In genomic region chr3:184250167-184250828, GRCh38 we compare ENCODE assay signal across 8 cellular contexts.
DNase-seq lines count a peak whose midpoint lies in the region; ATAC-seq and TF ChIP-seq lines count a peak whose summit lies in the region.

No MANE protein-coding gene starts in this region.

- no peaks in the 10 kb centered on the region for H3K9me3 ChIP-seq in ES-I3 (ENCODE audit: control insufficient read depth, insufficient read depth, low read length)
- H3K9me3 ChIP-seq in HAP-1 = no peaks in the 10 kb centered on the region
- H3K9me3 ChIP-seq in Loucy (ENCODE audit: insufficient read depth, low read depth, low read length) = no peaks in the 10 kb centered on the region
- H3K9me3 ChIP-seq in RWPE2 (ENCODE audit: severe bottlenecking) = no peaks in the 10 kb centered on the region

- H2AFZ ChIP-seq in Loucy (ENCODE audit: low read length) = peak overlapping the region; percentile 90

- in situ Hi-C loops in HAP-1 (cut with MboI; ENCODE audit: low sequenced_read_pairs) = no loop called here

- H3F3A ChIP-seq in Loucy (ENCODE audit: low read depth) = no peaks in the 10 kb centered on the region

- H3K27ac ChIP-seq in RWPE2 (ENCODE audit: poor library complexity, severe bottlenecking) = peak overlapping the region; percentile 85

- no peaks in the 10 kb centered on the region for H3K4me1 ChIP-seq in ES-I3 (ENCODE audit: insufficient read depth, low read length)
- peaks cover 6% of the 10 kb centered on the region for H3K4me1 ChIP-seq in HAP-1
- peaks cover 13% of the 10 kb centered on the region for H3K4me1 ChIP-seq in Loucy (ENCODE audit: insufficient read depth, low read length, poor library complexity, severe bottlenecking)
- no peaks in the 10 kb centered on the region for H3K4me1 ChIP-seq in RWPE2 (ENCODE audit: insufficient read depth, poor library complexity, severe bottlenecking)

- H3K36me3 ChIP-seq in ES-I3 (ENCODE audit: insufficient read depth, low read length) (no peaks in the 10 kb centered on the region), HAP-1 (replicated peaks) (peaks cover 4% of the 10 kb centered on the region), Loucy (ENCODE audit: insufficient read depth, low read length) (peaks cover 1% of the 10 kb centered on the region; the same call in 1 of the 2 replicates), RWPE2 (ENCODE audit: low read depth) (peaks cover 8% of the 10 kb centered on the region)

- peaks cover 19% of the 10 kb centered on the region for H3K79me2 ChIP-seq in Loucy (ENCODE audit: insufficient read depth, low read length)

- DNase-seq in HAP-1 (ENCODE audit: low spot score in 2 of 2) = peak; percentile 89 to 95
- peak; percentile 86 for DNase-seq in RWPE2 (ENCODE audit: low spot score)
- peak; percentile 96 for DNase-seq in activated effector memory CD4-positive, alpha-beta T cell treated with anti-CD3 and anti-CD28 coated beads, Interleukin-2, amount 50 U/mL, for 16 hours
- DNase-seq in germinal center (ENCODE audit: low spot score) = peak; percentile 88
- DNase-seq in nucleus accumbens (lab: John Stamatoyannopoulos, UW) = peak in 50 of 56 donors; percentile 19 to 91 (median 52)
- DNase-seq in superior temporal gyrus (ENCODE audit: extremely low spot score) = peak; percentile 94

- peaks cover 9% of the 10 kb centered on the region for H4K20me1 ChIP-seq in Loucy (ENCODE audit: insufficient read depth, low read length, poor library complexity, severe bottlenecking)

- H3K9me2 ChIP-seq in Loucy (replicated peaks; ENCODE audit: low read depth, low read length) = no peaks in the 10 kb centered on the region

- peak; percentile 72 for ATAC-seq in RWPE2 (ENCODE audit: low read depth)

- H3K4me3 ChIP-seq in HAP-1 (peak overlapping the region; percentile 95), Loucy (ENCODE audit: low read length, poor library complexity, severe bottlenecking) (peak overlapping the region; percentile 97), RWPE2 (ENCODE audit: severe bottlenecking) (peak overlapping the region; percentile 92)

- H3K27me3 ChIP-seq in HAP-1 (ENCODE audit: low read depth) (no peaks in the 10 kb centered on the region), Loucy (ENCODE audit: insufficient read depth, low read length, poor library complexity, severe bottlenecking) (no peaks in the 10 kb centered on the region), RWPE2 (ENCODE audit: insufficient read depth, poor library complexity, severe bottlenecking) (no peaks in the 10 kb centered on the region)

- TF ChIP-seq CTCF in Loucy (conservative IDR thresholded peaks at IDR 0.05; ENCODE audit: low read length) (peak; percentile 89), RWPE2 (IDR thresholded peaks at IDR 0.05; ENCODE audit: poor library complexity, severe bottlenecking) (peak; percentile 96)

- H3K4me2 ChIP-seq in Loucy (ENCODE audit: low read depth, low read length, poor library complexity, severe bottlenecking) = peak overlapping the region; percentile 100

- peak overlapping the region; percentile 80 for H3K9ac ChIP-seq in ES-I3 (ENCODE audit: low read depth, low read length)
- peak overlapping the region; percentile 80 for H3K9ac ChIP-seq in Loucy (ENCODE audit: low read depth, low read length, poor library complexity, severe bottlenecking)

Comparison
In these comparisons a context has a peak if more than half of its experiments do, and no peak if none do; other contexts are left out.
1. Peak in every context shown above with its lines: DNase-seq, ATAC-seq, H3K4me3 ChIP-seq and H3K27ac ChIP-seq.